In genomic region chr5:111670826-111671492, GRCh38 we compare ENCODE assay signal across 1 cellular context.
TF ChIP-seq lines count a peak whose summit lies in the region.

No MANE protein-coding gene starts in this region.

TF ChIP-seq in GM12878, 131 proteins besides CTCF, POLR2A, EP300 and RAD21 (continued from another document):
- TF ChIP-seq, protein P1, sequence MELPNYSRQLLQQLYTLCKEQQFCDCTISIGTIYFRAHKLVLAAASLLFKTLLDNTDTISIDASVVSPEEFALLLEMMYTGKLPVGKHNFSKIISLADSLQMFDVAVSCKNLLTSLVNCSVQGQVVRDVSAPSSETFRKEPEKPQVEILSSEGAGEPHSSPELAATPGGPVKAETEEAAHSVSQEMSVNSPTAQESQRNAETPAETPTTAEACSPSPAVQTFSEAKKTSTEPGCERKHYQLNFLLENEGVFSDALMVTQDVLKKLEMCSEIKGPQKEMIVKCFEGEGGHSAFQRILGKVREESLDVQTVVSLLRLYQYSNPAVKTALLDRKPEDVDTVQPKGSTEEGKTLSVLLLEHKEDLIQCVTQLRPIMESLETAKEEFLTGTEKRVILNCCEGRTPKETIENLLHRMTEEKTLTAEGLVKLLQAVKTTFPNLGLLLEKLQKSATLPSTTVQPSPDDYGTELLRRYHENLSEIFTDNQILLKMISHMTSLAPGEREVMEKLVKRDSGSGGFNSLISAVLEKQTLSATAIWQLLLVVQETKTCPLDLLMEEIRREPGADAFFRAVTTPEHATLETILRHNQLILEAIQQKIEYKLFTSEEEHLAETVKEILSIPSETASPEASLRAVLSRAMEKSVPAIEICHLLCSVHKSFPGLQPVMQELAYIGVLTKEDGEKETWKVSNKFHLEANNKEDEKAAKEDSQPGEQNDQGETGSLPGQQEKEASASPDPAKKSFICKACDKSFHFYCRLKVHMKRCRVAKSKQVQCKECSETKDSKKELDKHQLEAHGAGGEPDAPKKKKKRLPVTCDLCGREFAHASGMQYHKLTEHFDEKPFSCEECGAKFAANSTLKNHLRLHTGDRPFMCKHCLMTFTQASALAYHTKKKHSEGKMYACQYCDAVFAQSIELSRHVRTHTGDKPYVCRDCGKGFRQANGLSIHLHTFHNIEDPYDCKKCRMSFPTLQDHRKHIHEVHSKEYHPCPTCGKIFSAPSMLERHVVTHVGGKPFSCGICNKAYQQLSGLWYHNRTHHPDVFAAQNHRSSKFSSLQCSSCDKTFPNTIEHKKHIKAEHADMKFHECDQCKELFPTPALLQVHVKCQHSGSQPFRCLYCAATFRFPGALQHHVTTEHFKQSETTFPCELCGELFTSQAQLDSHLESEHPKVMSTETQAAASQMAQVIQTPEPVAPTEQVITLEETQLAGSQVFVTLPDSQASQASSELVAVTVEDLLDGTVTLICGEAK (IDR thresholded peaks at IDR 0.05; ENCODE audit: borderline replicate concordance) = no peak
- no peak for TF ChIP-seq KLF5 (IDR thresholded peaks at IDR 0.05; ENCODE audit: partially characterized antibody)
- TF ChIP-seq MYC (IDR thresholded peaks at IDR 0.05; ENCODE audit: insufficient read depth, insufficient read length, insufficient replicate concordance, low read length, severe bottlenecking) = no peak
- TF ChIP-seq GATAD2B (conservative IDR thresholded peaks at IDR 0.05; ENCODE audit: low read depth) = no peak
- no peak for TF ChIP-seq MTA2 (IDR thresholded peaks at IDR 0.05; ENCODE audit: low read depth)
